Comparison of ENCODE assay signal across 17 cellular contexts in the genomic region with DNA sequence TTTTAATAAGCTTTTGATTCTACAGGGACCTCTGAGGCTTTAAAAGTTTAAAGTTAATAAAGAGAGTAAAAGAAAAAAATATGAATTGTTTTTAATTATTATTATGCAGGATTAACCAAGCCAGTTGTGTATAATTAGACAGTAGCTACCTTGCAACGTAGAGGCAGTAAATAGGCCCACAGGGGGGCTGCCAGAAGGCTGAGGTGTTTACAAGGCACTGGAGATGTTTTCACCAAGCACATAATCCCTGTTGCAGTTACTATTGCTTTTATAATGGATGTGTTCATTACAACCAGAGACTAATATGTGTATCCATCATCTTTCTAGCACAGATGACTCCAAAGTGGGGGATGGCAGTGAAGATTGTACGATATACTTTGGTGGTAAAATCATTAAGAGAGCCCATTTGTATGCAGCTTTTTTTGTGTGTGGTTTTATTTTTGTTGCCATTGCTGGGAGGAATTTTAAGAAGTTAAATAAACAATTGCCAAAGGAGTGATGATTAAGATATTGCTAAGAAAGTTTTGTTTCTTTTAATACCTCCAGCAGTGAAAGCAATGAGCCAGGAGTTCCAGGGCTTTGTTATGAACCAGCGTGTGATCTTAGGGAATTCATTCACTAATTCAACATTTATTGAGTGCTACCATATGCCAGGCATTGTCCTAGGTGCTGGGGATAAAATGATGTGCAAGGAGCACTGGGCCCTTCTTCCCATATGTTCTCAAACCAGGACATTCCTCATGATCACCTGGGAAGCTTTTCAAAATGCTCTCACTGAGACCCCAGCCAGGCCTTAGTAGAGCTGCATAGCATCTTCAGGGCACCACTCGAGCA.
DNase-seq lines count a peak whose midpoint lies in the region; ATAC-seq lines count a peak whose summit lies in the region.
"Had no signal": no experiment of that assay in that cellular context is flagged by ENCODE, and none has a peak within 500 bp of the region (broad histone marks: within the 10 kb centered on the region; RNA-seq: fewer than 3 reads in every experiment).

No MANE protein-coding gene starts in this region.

- H3K36me3 ChIP-seq in MG63: no peaks in the 10 kb centered on the region
- H3K36me3 ChIP-seq: right lobe of liver had no signal

- DNase-seq in NCI-H82 (lab: John Stamatoyannopoulos, UW): peak; percentile 69
- DNase-seq in NCI-H82 treated with DMSO at 0.1 percent for 48 hours (lab: John Stamatoyannopoulos, UW; ENCODE audit: unreplicated experiment): no peak
- DNase-seq in MG63: peak; percentile 58
- peak; percentile 60 for DNase-seq in fibroblast of gingiva (ENCODE audit: low read depth)
- DNase-seq in renal cortical epithelial cell (ENCODE audit: low read depth): peak; percentile 72
- DNase-seq in NCI-H1105 (lab: John Stamatoyannopoulos, UW): no peak
- DNase-seq in Ammon's horn (ENCODE audit: low spot score): no peak
- DNase-seq: activated CD4-positive, alpha-beta memory T cell treated with anti-CD3 and anti-CD28 coated beads for 36 hours; activated T-cell treated with anti-CD3 and anti-CD28 coated beads, Interleukin-2, amount 50 U/mL, for 4 hours; caudate nucleus; effector CD4-positive, alpha-beta T cell; hippocampal formation; occipital lobe; right lobe of liver; Right ventricle myocardium superior had no signal

- no peaks in the 10 kb centered on the region for H3K27me3 ChIP-seq in MG63
- H3K27me3 ChIP-seq: right lobe of liver had no signal

- no peaks in the 10 kb centered on the region for H3K9me3 ChIP-seq in MG63
- H3K9me3 ChIP-seq: right lobe of liver had no signal

- H3K4me3 ChIP-seq in MG63: no peak overlapping the region
- H3K4me3 ChIP-seq: right lobe of liver had no signal

- no peak for ATAC-seq in GM18907 (IDR thresholded peaks at IDR 0.05; ENCODE audit: unreplicated experiment)
- ATAC-seq: activated T-cell treated with anti-CD3 and anti-CD28 coated beads, Interleukin-2, amount 50 U/mL, for 4 hours; left lobe of liver; right lobe of liver had no signal

Comparison
In these comparisons a context has a peak if more than half of its experiments do, and no peak if none do; other contexts are left out.
1. DNase-seq: peak in NCI-H82 (single experiment), MG63 (single experiment), fibroblast of gingiva (single experiment) and renal cortical epithelial cell (single experiment); none in NCI-H82 treated with DMSO at 0.1 percent for 48 hours (single experiment), NCI-H1105 (single experiment) and Ammon's horn (single experiment).